In the genomic region with DNA sequence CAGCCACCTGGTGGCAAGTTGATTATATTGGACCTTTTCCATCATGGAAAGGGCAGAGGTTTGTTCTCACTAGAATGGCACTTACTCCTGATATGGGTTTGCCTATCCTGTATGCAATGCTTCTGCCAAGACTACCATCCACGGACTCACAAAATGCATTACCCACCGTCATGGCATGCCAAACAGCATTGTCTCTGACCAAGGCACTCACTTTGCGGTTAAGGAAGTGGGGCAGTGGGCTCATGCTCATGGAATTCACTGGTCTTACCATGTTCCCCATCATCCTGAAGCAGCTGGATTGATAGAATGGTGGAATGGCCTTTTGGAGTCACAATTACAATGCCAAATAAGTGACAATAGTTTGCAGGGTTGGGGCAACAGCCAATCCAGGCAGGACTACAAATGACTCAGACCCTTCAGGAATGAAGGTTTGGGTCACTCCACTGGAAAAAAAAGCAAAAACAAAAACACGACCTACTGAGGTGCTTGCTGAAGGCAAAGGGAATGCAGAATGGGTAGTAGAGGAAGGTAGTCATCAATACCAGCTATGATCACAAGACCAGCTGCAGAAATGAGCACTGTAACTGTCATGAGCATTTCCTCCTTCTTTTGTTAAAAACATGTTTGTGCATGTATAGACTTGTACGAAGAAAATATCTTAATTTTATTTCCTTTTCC, we compare ENCODE assay signal across 6 cellular contexts. TPM values are rescaled to one million over a fixed set of nuclear protein-coding genes. Genes with fewer than 3 reads are reported as not detected.
"Had no signal": no experiment of that assay in that cellular context is flagged by ENCODE, and none has a peak within 500 bp of the region (broad histone marks: within the 10 kb centered on the region; RNA-seq: fewer than 3 reads in every experiment).

No MANE protein-coding gene starts in this region.

RNA-seq across cellular contexts. Expression of a gene that starts 11.5 kb away (rescaled TPM):
- total RNA-seq: ascending aorta, PC-9 had no signal
- polyA plus RNA-seq: K562 had no signal

RNA-seq across cellular contexts. Expression of a gene that starts 25.2 kb away (rescaled TPM):
- total RNA-seq: ascending aorta, PC-9 had no signal
- polyA plus RNA-seq: K562 had no signal

RNA-seq across cellular contexts. Expression of a gene that starts 51.0 kb away (rescaled TPM):
- total RNA-seq: activated CD4-positive, alpha-beta T cell treated with anti-CD3 and anti-CD28 coated beads, Interleukin-2, amount 10 ng/mL, durations not matched to agents 7 days and 5 days; activated T-cell treated with anti-CD3 and anti-CD28 coated beads, Interleukin-2, amount 50 U/mL, for 4 hours; ascending aorta; K562; PC-9; T-helper 17 cell had no signal
- polyA plus RNA-seq: K562 had no signal
